In genomic region chr7:53835301-53835700, GRCh38 we compare ENCODE assay signal across 34 cellular contexts.
"Had no signal": no experiment of that assay in that cellular context is flagged by ENCODE, and none has a peak within 500 bp of the region (broad histone marks: within the 10 kb centered on the region; RNA-seq: fewer than 3 reads in every experiment).

No MANE protein-coding gene starts in this region.

- FAIRE-seq: astrocyte, TTC549 had no signal

- H3K36me3 Mint-ChIP-seq: activated CD8-positive, alpha-beta memory T cell treated with anti-CD3 and anti-CD28 coated beads, Interleukin-2, amount 10 ng/mL, durations not matched to agents 7 days and 5 days; activated naive CD4-positive, alpha-beta T cell treated with anti-CD3 and anti-CD28 coated beads, Interleukin-2, amount 50 U/mL, for 72 hours; activated naive CD8-positive, alpha-beta T cell treated with anti-CD3 and anti-CD28 coated beads for 36 hours had no signal

- H3K4me1 Mint-ChIP-seq: activated CD4-positive, alpha-beta memory T cell treated with anti-CD3 and anti-CD28 coated beads, Interleukin-2, amount 10 ng/mL, durations not matched to agents 7 days and 5 days; activated CD4-positive, alpha-beta T cell treated with anti-CD3 and anti-CD28 coated beads for 36 hours; activated CD4-positive, alpha-beta T cell treated with anti-CD3 and anti-CD28 coated beads, Interleukin-2, amount 10 ng/mL, durations not matched to agents 7 days and 5 days; activated CD8-positive, alpha-beta memory T cell treated with anti-CD3 and anti-CD28 coated beads, Interleukin-2, amount 10 ng/mL, durations not matched to agents 7 days and 5 days; activated naive CD8-positive, alpha-beta T cell treated with anti-CD3 and anti-CD28 coated beads for 36 hours had no signal

- ATAC-seq: activated CD4-positive, alpha-beta T cell treated with anti-CD3 and anti-CD28 coated beads for 36 hours; activated CD4-positive, CD25-positive, alpha-beta regulatory T cell treated with anti-CD3 and anti-CD28 coated beads, Interleukin-2, amount 50 U/mL, for 24 hours; activated CD8-positive, alpha-beta memory T cell treated with anti-CD3 and anti-CD28 coated beads, Interleukin-2, amount 10 ng/mL, durations not matched to agents 7 days and 5 days; activated CD8-positive, alpha-beta T cell treated with anti-CD3 and anti-CD28 coated beads, Interleukin-2, amount 10 ng/mL, durations not matched to agents 7 days and 5 days; activated naive CD4-positive, alpha-beta T cell treated with anti-CD3 and anti-CD28 coated beads, Interleukin-2, amount 50 U/mL, for 72 hours; body of pancreas had no signal

- H3K27ac Mint-ChIP-seq: activated CD4-positive, alpha-beta memory T cell treated with anti-CD3 and anti-CD28 coated beads, Interleukin-2, amount 10 ng/mL, durations not matched to agents 7 days and 5 days; activated CD4-positive, alpha-beta T cell treated with anti-CD3 and anti-CD28 coated beads for 36 hours; activated CD4-positive, alpha-beta T cell treated with anti-CD3 and anti-CD28 coated beads, Interleukin-2, amount 10 ng/mL, durations not matched to agents 7 days and 5 days; activated CD8-positive, alpha-beta memory T cell treated with anti-CD3 and anti-CD28 coated beads, Interleukin-2, amount 10 ng/mL, durations not matched to agents 7 days and 5 days; activated CD8-positive, alpha-beta T cell treated with anti-CD3 and anti-CD28 coated beads, Interleukin-2, amount 10 ng/mL, durations not matched to agents 7 days and 5 days; activated naive CD4-positive, alpha-beta T cell treated with anti-CD3 and anti-CD28 coated beads for 36 hours; activated naive CD4-positive, alpha-beta T cell treated with anti-CD3 and anti-CD28 coated beads, Interleukin-2, amount 50 U/mL, for 72 hours; activated naive CD8-positive, alpha-beta T cell treated with anti-CD3 and anti-CD28 coated beads for 36 hours; activated T-cell treated with anti-CD3 and anti-CD28 coated beads, Interleukin-2, amount 50 U/mL, for 24 hours; activated T-helper 2 cell treated with anti-CD3 and anti-CD28 coated beads, Interferon-gamma antibody, Interleukin-2, Interleukin-4, amounts not matched to agents 10 μg/mL and 5 μg/mL and 100 μg/mL, durations not matched to agents 14 hours and 24 hours and 36 hours; T-helper 1 cell treated with Interleukin-12 subunit alpha and Interleukin-12 subunit beta and Interleukin-4 antibody, amounts not matched to agents 30 μg/mL and 1 μg/mL, for 36 hours; T-helper 2 cell treated with Interferon-gamma antibody and Interleukin-4, amounts not matched to agents 5 μg/mL and 100 μg/mL, for 36 hours had no signal

- H3K27me3 Mint-ChIP-seq: activated CD4-positive, alpha-beta memory T cell treated with anti-CD3 and anti-CD28 coated beads, Interleukin-2, amount 10 ng/mL, durations not matched to agents 7 days and 5 days; activated CD4-positive, alpha-beta T cell treated with anti-CD3 and anti-CD28 coated beads for 36 hours; activated CD4-positive, alpha-beta T cell treated with anti-CD3 and anti-CD28 coated beads, Interleukin-2, amount 10 ng/mL, durations not matched to agents 7 days and 5 days; activated CD8-positive, alpha-beta memory T cell treated with anti-CD3 and anti-CD28 coated beads, Interleukin-2, amount 10 ng/mL, durations not matched to agents 7 days and 5 days; activated naive CD8-positive, alpha-beta T cell treated with anti-CD3 and anti-CD28 coated beads for 36 hours; activated T-cell treated with anti-CD3 and anti-CD28 coated beads, Interleukin-2, amount 50 U/mL, for 24 hours had no signal

- DNase-seq: activated CD4-positive, alpha-beta memory T cell treated with anti-CD3 and anti-CD28 coated beads, Interleukin-2, amount 10 ng/mL, durations not matched to agents 7 days and 5 days; activated CD4-positive, alpha-beta T cell treated with anti-CD3 and anti-CD28 coated beads for 1 hour; activated CD4-positive, alpha-beta T cell treated with anti-CD3 and anti-CD28 coated beads for 36 hours; activated CD4-positive, alpha-beta T cell treated with anti-CD3 and anti-CD28 coated beads for 48 hours; activated CD4-positive, alpha-beta T cell treated with anti-CD3 and anti-CD28 coated beads, Interleukin-2, amount 10 ng/mL, durations not matched to agents 7 days and 5 days; activated CD4-positive, alpha-beta T cell treated with anti-CD3 and anti-CD28 coated beads, Interleukin-2, amount 50 U/mL, for 48 hours; activated CD4-positive, CD25-positive, alpha-beta regulatory T cell; activated CD8-positive, alpha-beta memory T cell treated with anti-CD3 and anti-CD28 coated beads for 24 hours; activated CD8-positive, alpha-beta memory T cell treated with anti-CD3 and anti-CD28 coated beads, Interleukin-2, amount 10 ng/mL, durations not matched to agents 7 days and 5 days; activated CD8-positive, alpha-beta memory T cell treated with anti-CD3 and anti-CD28 coated beads, Interleukin-2, amount 50 U/mL, for 48 hours; activated CD8-positive, alpha-beta T cell treated with anti-CD3 and anti-CD28 coated beads, Interleukin-2, amount 10 ng/mL, durations not matched to agents 7 days and 5 days; activated effector memory CD4-positive, alpha-beta T cell treated with Interleukin-2 at 50 U/mL for 16 hours; activated gamma-delta T cell; activated naive CD4-positive, alpha-beta T cell treated with anti-CD3 and anti-CD28 coated beads for 36 hours; activated naive CD4-positive, alpha-beta T cell treated with anti-CD3 and anti-CD28 coated beads, Interleukin-2, amount 50 U/mL, for 16 hours; activated naive CD8-positive, alpha-beta T cell treated with anti-CD3 and anti-CD28 coated beads for 36 hours; activated T-cell treated with anti-CD3 and anti-CD28 coated beads, Interleukin-2, amount 50 U/mL, for 24 hours; activated T-cell treated with anti-CD3 and anti-CD28 coated beads, Interleukin-2, amount 50 U/mL, for 48 hours; adrenal gland; amniotic stem cell; aorta; body of pancreas; brain microvascular endothelial cell; central memory CD4-positive, alpha-beta T cell; T-helper 1 cell; T-helper 2 cell; T-helper 9 cell had no signal

- H3K4me3 Mint-ChIP-seq: activated CD4-positive, alpha-beta memory T cell treated with anti-CD3 and anti-CD28 coated beads, Interleukin-2, amount 10 ng/mL, durations not matched to agents 7 days and 5 days; activated CD4-positive, alpha-beta T cell treated with anti-CD3 and anti-CD28 coated beads for 36 hours; activated CD4-positive, alpha-beta T cell treated with anti-CD3 and anti-CD28 coated beads, Interleukin-2, amount 10 ng/mL, durations not matched to agents 7 days and 5 days; activated CD8-positive, alpha-beta memory T cell treated with anti-CD3 and anti-CD28 coated beads, Interleukin-2, amount 10 ng/mL, durations not matched to agents 7 days and 5 days; activated CD8-positive, alpha-beta T cell treated with anti-CD3 and anti-CD28 coated beads, Interleukin-2, amount 10 ng/mL, durations not matched to agents 7 days and 5 days; activated naive CD4-positive, alpha-beta T cell treated with anti-CD3 and anti-CD28 coated beads for 36 hours; activated naive CD8-positive, alpha-beta T cell treated with anti-CD3 and anti-CD28 coated beads for 36 hours; activated T-cell treated with anti-CD3 and anti-CD28 coated beads, Interleukin-2, amount 50 U/mL, for 24 hours; T-helper 1 cell treated with Interleukin-12 subunit alpha and Interleukin-12 subunit beta and Interleukin-4 antibody, amounts not matched to agents 30 μg/mL and 1 μg/mL, for 36 hours; T-helper 2 cell treated with Interferon-gamma antibody and Interleukin-4, amounts not matched to agents 5 μg/mL and 100 μg/mL, for 36 hours had no signal
